ENCODE assay signal across 1 cellular context in genomic region chr1:225651376-225651871, GRCh38.
TF ChIP-seq lines count a peak whose summit lies in the region.

No MANE protein-coding gene starts in this region.

TF ChIP-seq in liver, 16 proteins besides CTCF, POLR2A, EP300 and RAD21 (continued from another document):
- TF ChIP-seq, protein P1, sequence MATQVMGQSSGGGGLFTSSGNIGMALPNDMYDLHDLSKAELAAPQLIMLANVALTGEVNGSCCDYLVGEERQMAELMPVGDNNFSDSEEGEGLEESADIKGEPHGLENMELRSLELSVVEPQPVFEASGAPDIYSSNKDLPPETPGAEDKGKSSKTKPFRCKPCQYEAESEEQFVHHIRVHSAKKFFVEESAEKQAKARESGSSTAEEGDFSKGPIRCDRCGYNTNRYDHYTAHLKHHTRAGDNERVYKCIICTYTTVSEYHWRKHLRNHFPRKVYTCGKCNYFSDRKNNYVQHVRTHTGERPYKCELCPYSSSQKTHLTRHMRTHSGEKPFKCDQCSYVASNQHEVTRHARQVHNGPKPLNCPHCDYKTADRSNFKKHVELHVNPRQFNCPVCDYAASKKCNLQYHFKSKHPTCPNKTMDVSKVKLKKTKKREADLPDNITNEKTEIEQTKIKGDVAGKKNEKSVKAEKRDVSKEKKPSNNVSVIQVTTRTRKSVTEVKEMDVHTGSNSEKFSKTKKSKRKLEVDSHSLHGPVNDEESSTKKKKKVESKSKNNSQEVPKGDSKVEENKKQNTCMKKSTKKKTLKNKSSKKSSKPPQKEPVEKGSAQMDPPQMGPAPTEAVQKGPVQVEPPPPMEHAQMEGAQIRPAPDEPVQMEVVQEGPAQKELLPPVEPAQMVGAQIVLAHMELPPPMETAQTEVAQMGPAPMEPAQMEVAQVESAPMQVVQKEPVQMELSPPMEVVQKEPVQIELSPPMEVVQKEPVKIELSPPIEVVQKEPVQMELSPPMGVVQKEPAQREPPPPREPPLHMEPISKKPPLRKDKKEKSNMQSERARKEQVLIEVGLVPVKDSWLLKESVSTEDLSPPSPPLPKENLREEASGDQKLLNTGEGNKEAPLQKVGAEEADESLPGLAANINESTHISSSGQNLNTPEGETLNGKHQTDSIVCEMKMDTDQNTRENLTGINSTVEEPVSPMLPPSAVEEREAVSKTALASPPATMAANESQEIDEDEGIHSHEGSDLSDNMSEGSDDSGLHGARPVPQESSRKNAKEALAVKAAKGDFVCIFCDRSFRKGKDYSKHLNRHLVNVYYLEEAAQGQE (IDR thresholded peaks at IDR 0.05) = no peak
- TF ChIP-seq, protein P2, sequence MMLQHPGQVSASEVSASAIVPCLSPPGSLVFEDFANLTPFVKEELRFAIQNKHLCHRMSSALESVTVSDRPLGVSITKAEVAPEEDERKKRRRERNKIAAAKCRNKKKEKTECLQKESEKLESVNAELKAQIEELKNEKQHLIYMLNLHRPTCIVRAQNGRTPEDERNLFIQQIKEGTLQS (IDR thresholded peaks at IDR 0.05) = no peak
- no peak for TF ChIP-seq FOXA2 (IDR thresholded peaks at IDR 0.05)
- TF ChIP-seq JUND (IDR thresholded peaks at IDR 0.05) = no peak
- no peak for TF ChIP-seq EGR1 (IDR thresholded peaks at IDR 0.05; ENCODE audit: low read depth in 2 of 2)
- no peak for TF ChIP-seq HNF4A (conservative IDR thresholded peaks at IDR 0.05)
- no peak for TF ChIP-seq MAX (IDR thresholded peaks at IDR 0.05)
- TF ChIP-seq RXRA (IDR thresholded peaks at IDR 0.05) = no peak
- no peak for TF ChIP-seq TAF1 (conservative IDR thresholded peaks at IDR 0.05)
